Comparison of ENCODE assay signal across 8 cellular contexts in the genomic region with DNA sequence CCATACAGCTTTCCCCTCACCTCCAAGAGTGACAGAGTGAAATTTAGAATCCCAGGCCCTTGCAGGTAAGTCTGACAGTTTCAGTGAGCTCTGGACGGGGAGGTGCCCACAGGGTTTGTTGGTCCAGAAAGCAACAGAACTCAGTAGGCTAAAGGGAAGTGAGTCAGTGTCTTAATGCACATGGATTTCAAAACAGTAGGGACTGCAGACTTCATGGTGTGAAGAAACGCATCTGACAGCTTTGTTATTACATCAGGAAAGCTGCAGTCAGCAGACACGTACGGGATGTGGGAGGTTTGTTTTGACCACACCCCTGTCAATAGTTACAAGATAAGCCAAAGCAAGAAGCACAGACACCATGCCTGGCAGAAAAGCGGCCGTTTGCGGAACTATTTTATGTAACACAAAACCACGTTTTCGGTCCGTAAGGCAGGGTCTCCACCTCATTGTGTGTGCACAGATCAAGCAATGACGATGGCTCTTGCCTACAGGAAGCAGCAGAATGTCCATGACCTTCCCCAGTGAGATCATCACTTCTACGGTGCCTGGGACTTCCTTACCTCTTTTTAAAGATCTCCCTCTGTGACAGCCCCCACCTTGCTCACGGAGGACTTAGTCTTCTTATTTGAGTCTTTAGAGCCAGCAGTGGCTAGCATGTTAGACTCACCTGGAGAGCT. TPM values are rescaled to one million over a fixed set of nuclear protein-coding genes. Genes with fewer than 3 reads are reported as not detected.
DNase-seq lines count a peak whose midpoint lies in the region; ATAC-seq and TF ChIP-seq lines count a peak whose summit lies in the region.

No MANE protein-coding gene starts in this region.

- H3K36me3 Mint-ChIP-seq in activated CD4-positive, alpha-beta T cell treated with anti-CD3 and anti-CD28 coated beads, Interleukin-2, amount 10 ng/mL, durations not matched to agents 24 days and 14 days (ENCODE audit: low read depth), result no peaks in the 10 kb centered on the region
- H3K36me3 Mint-ChIP-seq in stimulated activated effector memory CD8-positive, alpha-beta T cell treated with anti-CD3 and anti-CD28 coated beads, Interleukin-12 subunit alpha, Interleukin-12 subunit beta, amount 100 ng/mL, for 72 hours, result no peaks in the 10 kb centered on the region

- H3K4me3 Mint-ChIP-seq in activated CD4-positive, alpha-beta T cell treated with anti-CD3 and anti-CD28 coated beads, Interleukin-2, amount 10 ng/mL, durations not matched to agents 24 days and 14 days, result peak overlapping the region; percentile 69
- peak overlapping the region; percentile 54 for H3K4me3 Mint-ChIP-seq in stimulated activated effector memory CD8-positive, alpha-beta T cell treated with anti-CD3 and anti-CD28 coated beads, Interleukin-12 subunit alpha, Interleukin-12 subunit beta, amount 100 ng/mL, for 72 hours

- H3K4me1 ChIP-seq in mucosa of stomach (ENCODE audit: control insufficient read depth, insufficient read depth, low read length), result peaks cover 18% of the 10 kb centered on the region

- H3K27me3 ChIP-seq in mucosa of stomach (ENCODE audit: control insufficient read depth, insufficient read depth, low read length), result no peaks in the 10 kb centered on the region
- no peaks in the 10 kb centered on the region for H3K27me3 ChIP-seq in WERI-Rb-1 (ENCODE audit: insufficient read depth, low read depth, severe bottlenecking)

- DNase-seq in NCI-H2227 (lab: John Stamatoyannopoulos, UW; ENCODE audit: unreplicated experiment), result peak; percentile 16
- DNase-seq in NCI-H2227 treated with DMSO at 0.1 percent for 48 hours (lab: John Stamatoyannopoulos, UW), result no peak
- DNase-seq in Kasumi-1 (lab: John Stamatoyannopoulos, UW), result peak; percentile 96
- DNase-seq in activated CD4-positive, alpha-beta T cell treated with anti-CD3 and anti-CD28 coated beads, Interleukin-2, amount 10 ng/mL, durations not matched to agents 24 days and 14 days, result peak; percentile 93
- peak; percentile 96 for DNase-seq in dermis blood vessel endothelial cell
- peak; percentile 14 to 71 for DNase-seq in stimulated activated effector memory CD8-positive, alpha-beta T cell treated with anti-CD3 and anti-CD28 coated beads, Interleukin-12 subunit alpha, Interleukin-12 subunit beta, amount 100 ng/mL, for 72 hours (ENCODE audit: low spot score in 2 of 2)
- DNase-seq in WERI-Rb-1, result no peak

- H3K9me3 ChIP-seq in mucosa of stomach (ENCODE audit: control insufficient read depth, low read length) (no peaks in the 10 kb centered on the region), WERI-Rb-1 (ENCODE audit: severe bottlenecking) (peaks cover 12% of the 10 kb centered on the region)

- no peak overlapping the region for H3K27ac ChIP-seq in WERI-Rb-1

- peaks cover 19% of the 10 kb centered on the region for H3K4me1 Mint-ChIP-seq in activated CD4-positive, alpha-beta T cell treated with anti-CD3 and anti-CD28 coated beads, Interleukin-2, amount 10 ng/mL, durations not matched to agents 24 days and 14 days
- peaks cover 13% of the 10 kb centered on the region for H3K4me1 Mint-ChIP-seq in stimulated activated effector memory CD8-positive, alpha-beta T cell treated with anti-CD3 and anti-CD28 coated beads, Interleukin-12 subunit alpha, Interleukin-12 subunit beta, amount 100 ng/mL, for 72 hours

- peaks cover 8% of the 10 kb centered on the region for H3K9me3 Mint-ChIP-seq in activated CD4-positive, alpha-beta T cell treated with anti-CD3 and anti-CD28 coated beads, Interleukin-2, amount 10 ng/mL, durations not matched to agents 24 days and 14 days
- no peaks in the 10 kb centered on the region for H3K9me3 Mint-ChIP-seq in stimulated activated effector memory CD8-positive, alpha-beta T cell treated with anti-CD3 and anti-CD28 coated beads, Interleukin-12 subunit alpha, Interleukin-12 subunit beta, amount 100 ng/mL, for 72 hours

- H3K27me3 Mint-ChIP-seq in activated CD4-positive, alpha-beta T cell treated with anti-CD3 and anti-CD28 coated beads, Interleukin-2, amount 10 ng/mL, durations not matched to agents 24 days and 14 days, result no peaks in the 10 kb centered on the region

- no peak overlapping the region for H3K4me3 ChIP-seq in mucosa of stomach (ENCODE audit: low read length)
- no peak overlapping the region for H3K4me3 ChIP-seq in WERI-Rb-1 (ENCODE audit: low read depth, low read length)

- no peak for TF ChIP-seq CTCF in WERI-Rb-1 (IDR thresholded peaks at IDR 0.05; ENCODE audit: low read depth, low read length)

- peak overlapping the region; percentile 92 for H3K27ac Mint-ChIP-seq in activated CD4-positive, alpha-beta T cell treated with anti-CD3 and anti-CD28 coated beads, Interleukin-2, amount 10 ng/mL, durations not matched to agents 24 days and 14 days
- H3K27ac Mint-ChIP-seq in stimulated activated effector memory CD8-positive, alpha-beta T cell treated with anti-CD3 and anti-CD28 coated beads, Interleukin-12 subunit alpha, Interleukin-12 subunit beta, amount 100 ng/mL, for 72 hours, result peak overlapping the region; percentile 90

- intact Hi-C loops in activated CD4-positive, alpha-beta T cell treated with anti-CD3 and anti-CD28 coated beads, Interleukin-2, amount 10 ng/mL, durations not matched to agents 24 days and 14 days (cut with micrococcal nuclease), result loop anchor here (1.0 kb wide), 1 partner anchor 55 kb away; no protein-coding TSS in a partner anchor

- ATAC-seq in stimulated activated effector memory CD8-positive, alpha-beta T cell treated with anti-CD3 and anti-CD28 coated beads, Interleukin-12 subunit alpha, Interleukin-12 subunit beta, amount 100 ng/mL, for 72 hours, result peak; percentile 95

- H3K36me3 ChIP-seq in mucosa of stomach (ENCODE audit: control insufficient read depth, insufficient read depth, low read length) (no peaks in the 10 kb centered on the region), WERI-Rb-1 (no peaks in the 10 kb centered on the region)

- H3K9ac ChIP-seq in mucosa of stomach (ENCODE audit: low read length), result peak overlapping the region; percentile 26

RNA-seq across cellular contexts. Expression of a gene that starts 58.1 kb away (rescaled TPM):
- total RNA-seq in activated CD4-positive, alpha-beta T cell treated with anti-CD3 and anti-CD28 coated beads, Interleukin-2, amount 10 ng/mL, durations not matched to agents 24 days and 14 days, result 500 and 515 TPM in 2 replicates
- 742 and 1,944 TPM in 2 replicates for total RNA-seq in dermis blood vessel endothelial cell

Comparison
In these comparisons a context has a peak if more than half of its experiments do, and no peak if none do; other contexts are left out.
1. DNase-seq: peak in NCI-H2227 (single experiment), Kasumi-1 (2 of 2), activated CD4-positive, alpha-beta T cell treated with anti-CD3 and anti-CD28 coated beads, Interleukin-2, amount 10 ng/mL, durations not matched to agents 24 days and 14 days (single experiment), dermis blood vessel endothelial cell (single experiment) and stimulated activated effector memory CD8-positive, alpha-beta T cell treated with anti-CD3 and anti-CD28 coated beads, Interleukin-12 subunit alpha, Interleukin-12 subunit beta, amount 100 ng/mL, for 72 hours (2 of 2); none in NCI-H2227 treated with DMSO at 0.1 percent for 48 hours (single experiment) and WERI-Rb-1 (single experiment).